In genomic region chr9:14310247-14310646, GRCh38 we compare ENCODE assay signal across 14 cellular contexts. TPM values are rescaled to one million over a fixed set of nuclear protein-coding genes. Genes with fewer than 3 reads are reported as not detected.
A peak's percentile ranks its signal among the peaks of the same experiment; 100 is the strongest.
DNase-seq lines count a peak whose midpoint lies in the region; ATAC-seq, FAIRE-seq and TF ChIP-seq lines count a peak whose summit lies in the region.
"Had no signal": no experiment of that assay in that cellular context is flagged by ENCODE, and none has a peak within 500 bp of the region (broad histone marks: within the 10 kb centered on the region; RNA-seq: fewer than 3 reads in every experiment).

No MANE protein-coding gene starts in this region.

- TF ChIP-seq EP300 in stomach (IDR thresholded peaks at IDR 0.05): no peak

- CTCF ChIA-PET in Panc1 (lab: Charles Lee): no interaction called here
- CTCF ChIA-PET in GM10248 (lab: Yijun Ruan, JAX): no interaction called here

- H3K4me3 ChIP-seq in Panc1 (ENCODE audit: low read depth in 2 of 2, low read length in 2 of 2) (peak overlapping the region; percentile 24 to 63; a peak in 3 of 4 replicates), kidney (ENCODE audit: low read length in 2 of 2) (peak overlapping the region; percentile 75 to 99), stomach (peak overlapping the region; percentile 1 to 83 (median 66))

- BruUV-seq in Panc1 (replicated peaks; lab: Mats Ljungman, UMichigan): no TSS peak

- H3K9me3 ChIP-seq in Panc1 (ENCODE audit: control insufficient read depth, insufficient read depth, low read depth, low read length) (no peaks in the 10 kb centered on the region), kidney (ENCODE audit: control insufficient read depth in 1 of 2, low read length in 2 of 2) (no peaks in the 10 kb centered on the region), stomach (no peaks in the 10 kb centered on the region)
- H3K9me3 ChIP-seq: neutrophil had no signal

- in situ Hi-C loops in Panc1 (cut with HindIII; ENCODE audit: low pct_unique_long_range_greater_than_20kb, low sequenced_read_pairs): no loop called here

- no peaks in the 10 kb centered on the region for H3K36me3 ChIP-seq in Panc1 (ENCODE audit: control insufficient read depth, insufficient read depth, low read length)
- H3K36me3 ChIP-seq in kidney (ENCODE audit: control insufficient read depth in 1 of 2, insufficient read depth in 2 of 2, low read length in 2 of 2): peaks cover 8% of the 10 kb centered on the region in 2 donors
- H3K36me3 ChIP-seq in stomach: peaks cover 3 to 14% (median 10%) of the 10 kb centered on the region in 4 donors
- H3K36me3 ChIP-seq: neutrophil had no signal

- peak overlapping the region in 4 of 5 experiments; percentile 89 to 100 (median 98) for H3K27ac Mint-ChIP-seq in brain
- H3K27ac Mint-ChIP-seq: activated CD4-positive, alpha-beta T cell treated with anti-CD3 and anti-CD28 coated beads for 36 hours; activated T-cell treated with anti-CD3 and anti-CD28 coated beads, Interleukin-2, amount 50 U/mL, for 24 hours; stimulated activated naive CD8-positive, alpha-beta T cell treated with anti-CD3 and anti-CD28 coated beads, Interleukin-15, Interleukin-2, amounts not matched to agents 100 ng/mL and 50 ng/mL, for 24 hours had no signal

- H3K36me3 Mint-ChIP-seq in brain: peaks cover 23% of the 10 kb centered on the region

- H3K27me3 ChIP-seq in Panc1 (ENCODE audit: control insufficient read depth, insufficient read depth, low read length) (no peaks in the 10 kb centered on the region), stomach (peaks cover 0 to 31% (median 10%) of the 10 kb centered on the region in 3 donors)

- H3K4me1 Mint-ChIP-seq in brain: peaks cover 49% of the 10 kb centered on the region

- DNase-seq in Panc1 (ENCODE audit: low read depth, low spot score) (no peak), kidney (no peak), stomach (no peak), GM10248 (ENCODE audit: extremely low spot score) (no peak), LoVo (ENCODE audit: low spot score) (no peak)
- DNase-seq: activated CD4-positive, alpha-beta T cell treated with anti-CD3 and anti-CD28 coated beads for 36 hours; activated T-cell treated with anti-CD3 and anti-CD28 coated beads, Interleukin-2, amount 50 U/mL, for 24 hours; MV-4-11; NCI-H510A; stimulated activated CD4-positive, alpha-beta T cell treated with anti-CD3 and anti-CD28 coated beads, Interleukin-4, amount 100 ng/mL, for 1 hour had no signal

- H3K4me3 Mint-ChIP-seq in brain: peak overlapping the region; percentile 75 to 97 (median 94)
- H3K4me3 Mint-ChIP-seq: activated CD4-positive, alpha-beta T cell treated with anti-CD3 and anti-CD28 coated beads for 36 hours; activated T-cell treated with anti-CD3 and anti-CD28 coated beads, Interleukin-2, amount 50 U/mL, for 24 hours; stimulated activated naive CD8-positive, alpha-beta T cell treated with anti-CD3 and anti-CD28 coated beads, Interleukin-15, Interleukin-2, amounts not matched to agents 100 ng/mL and 50 ng/mL, for 24 hours had no signal

- no peak for FAIRE-seq in kidney (lab: Jason Lieb, UNC)

- ATAC-seq in Panc1 (no peak), GM21786 (IDR thresholded peaks at IDR 0.05; ENCODE audit: unreplicated experiment) (no peak)
- ATAC-seq: activated CD4-positive, alpha-beta T cell treated with anti-CD3 and anti-CD28 coated beads for 36 hours had no signal

- no peak for TF ChIP-seq CTCF in Panc1 (IDR thresholded peaks at IDR 0.05)
- no peak for TF ChIP-seq CTCF in brain (conservative IDR thresholded peaks at IDR 0.05)
- no peak for TF ChIP-seq CTCF in kidney (IDR thresholded peaks at IDR 0.05; ENCODE audit: borderline replicate concordance, extremely low read depth, insufficient read depth)
- TF ChIP-seq CTCF in stomach (IDR thresholded peaks at IDR 0.05): no peak
- TF ChIP-seq CTCF in GM10248 (IDR thresholded peaks at IDR 0.05; ENCODE audit: control extremely low read depth, extremely low read depth, low read depth, missing control alignments): no peak

- 18 to 31% (median 28%) methylated on average over 2 of the region's 2 CpGs for WGBS in stomach, 5 donors

- H3K9ac ChIP-seq in kidney (ENCODE audit: low read length in 2 of 2): no peak overlapping the region

- peaks cover 0 to 11% (median 3%) of the 10 kb centered on the region in 5 experiments for H3K9me3 Mint-ChIP-seq in brain
- H3K9me3 Mint-ChIP-seq: activated T-cell treated with anti-CD3 and anti-CD28 coated beads, Interleukin-2, amount 50 U/mL, for 24 hours; stimulated activated naive CD8-positive, alpha-beta T cell treated with anti-CD3 and anti-CD28 coated beads, Interleukin-15, Interleukin-2, amounts not matched to agents 100 ng/mL and 50 ng/mL, for 24 hours had no signal

- POLR2A ChIA-PET in Panc1 (lab: Charles Lee) (no interaction called here), GM10248 (lab: Yijun Ruan, JAX) (no interaction called here)

- H3K27me3 Mint-ChIP-seq in brain: peaks cover 26% of the 10 kb centered on the region

- H3K4me1 ChIP-seq in Panc1 (ENCODE audit: control insufficient read depth, insufficient read depth, low read length): no peaks in the 10 kb centered on the region; the same call in none of the 2 replicates
- H3K4me1 ChIP-seq in kidney (ENCODE audit: control insufficient read depth in 1 of 2, insufficient read depth in 1 of 2, low read depth in 1 of 2, low read length in 2 of 2): peaks cover 2 to 13% of the 10 kb centered on the region in 2 donors
- H3K4me1 ChIP-seq in stomach: peaks cover 10 to 58% (median 29%) of the 10 kb centered on the region in 4 donors

- H3K27ac ChIP-seq in Panc1 (ENCODE audit: low read length): peak overlapping the region; percentile 82
- peak overlapping the region in 1 of 2 donors; percentile 20 for H3K27ac ChIP-seq in kidney (ENCODE audit: low read depth in 2 of 2, low read length in 2 of 2)
- H3K27ac ChIP-seq in stomach: peak overlapping the region in 4 of 5 donors; percentile 54 to 99 (median 83)
- H3K27ac ChIP-seq: neutrophil had no signal

- no peak for TF ChIP-seq POLR2A in stomach (IDR thresholded peaks at IDR 0.05)

- intact Hi-C loops in Panc1 (cut with micrococcal nuclease; ENCODE audit: unreplicated experiment) (no loop called here), kidney (cut with DNase I) (no loop called here), stomach (cut with DNase I; ENCODE audit: low total_unique reads) (no loop called here)

RNA-seq across cellular contexts. Expression of gene NFIB, which starts 3.7 kb away (rescaled TPM):
- total RNA-seq in Panc1 (2021; ENCODE audit: unreplicated experiment) (26.7 TPM), kidney (112 TPM), stomach (100 to 1,000 TPM in 4 of 5 donors, 10 to 100 TPM in 1; 30.1 to 624 (median 148) TPM)
- 5.0 TPM for polyA plus RNA-seq in Panc1 (2012; ENCODE audit: insufficient read length)
- polyA plus RNA-seq in brain (ENCODE audit: insufficient read depth, low read depth, low replicate concordance) (49.5 TPM), kidney (ENCODE audit: insufficient read depth, low read depth, low replicate concordance) (15.6 TPM), stomach (1 to 10 TPM; 6.7 to 9.4 (median 7.7) TPM)
- total RNA-seq: activated CD4-positive, alpha-beta T cell treated with anti-CD3 and anti-CD28 coated beads for 36 hours had no signal
